Comparison of ENCODE assay signal across 21 cellular contexts in the genomic region with DNA sequence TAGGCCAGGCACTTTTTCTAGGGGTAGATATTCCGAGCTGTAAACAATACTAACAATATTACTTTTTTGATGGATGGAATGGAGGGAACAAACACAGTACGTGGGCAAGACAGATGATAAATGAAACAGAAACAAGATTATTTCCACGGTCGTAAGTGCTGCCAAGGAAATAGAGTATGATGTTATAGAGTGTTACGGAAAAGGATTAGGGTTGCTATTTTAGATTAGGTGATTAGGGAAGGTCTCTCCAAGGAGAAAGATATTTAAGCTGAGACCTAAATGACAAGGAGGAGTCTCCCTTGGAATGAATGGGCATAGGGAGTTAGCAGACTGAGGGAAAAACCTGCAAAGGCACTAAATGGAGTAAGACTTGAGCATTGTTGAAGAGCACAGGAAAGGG. TPM values are rescaled to one million over a fixed set of nuclear protein-coding genes. Genes with fewer than 3 reads are reported as not detected.
DNase-seq lines count a peak whose midpoint lies in the region; ATAC-seq and TF ChIP-seq lines count a peak whose summit lies in the region.
"Had no signal": no experiment of that assay in that cellular context is flagged by ENCODE, and none has a peak within 500 bp of the region (broad histone marks: within the 10 kb centered on the region; RNA-seq: fewer than 3 reads in every experiment).

No MANE protein-coding gene starts in this region.

- peak overlapping the region; percentile 62 for H3K27ac Mint-ChIP-seq in activated CD8-positive, alpha-beta T cell treated with anti-CD3 and anti-CD28 coated beads for 36 hours
- H3K27ac Mint-ChIP-seq in activated CD8-positive, alpha-beta T cell treated with anti-CD3 and anti-CD28 coated beads, Interleukin-2, amount 10 ng/mL, durations not matched to agents 7 days and 5 days = no peak overlapping the region
- peak overlapping the region in 4 of 7 donors; percentile 12 to 83 (median 76) for H3K27ac Mint-ChIP-seq in CD4-positive, alpha-beta memory T cell
- H3K27ac Mint-ChIP-seq in T-cell (peak overlapping the region; percentile 4 to 57), endodermal cell (peak overlapping the region; percentile 35)
- H3K27ac Mint-ChIP-seq: H9 had no signal

- POLR2A ChIA-PET in activated CD8-positive, alpha-beta T cell treated with anti-CD3 and anti-CD28 coated beads for 36 hours (lab: Charles Lee) = no interaction called here
- POLR2A ChIA-PET in activated CD8-positive, alpha-beta T cell treated with anti-CD3 and anti-CD28 coated beads, Interleukin-2, amount 10 ng/mL, durations not matched to agents 7 days and 5 days (lab: Charles Lee) = interaction anchor here (0.6 kb wide), 1 partner anchor 1923 kb away, joined by 3 read pairs; no protein-coding TSS in a partner anchor
- POLR2A ChIA-PET in CD4-positive, alpha-beta memory T cell (lab: Charles Lee; ENCODE audit: partially characterized antibody) = no interaction called here
- POLR2A ChIA-PET in T-cell (lab: Charles Lee) = interaction anchor here in 1 of 2 donors (0.6 kb wide), 1 partner anchor 86 kb away, joined by 4 read pairs; no protein-coding TSS in a partner anchor

- peaks cover 40% of the 10 kb centered on the region for H3K4me1 ChIP-seq in CD4-positive, alpha-beta memory T cell (ENCODE audit: insufficient read depth, low read length)
- no peaks in the 10 kb centered on the region for H3K4me1 ChIP-seq in endodermal cell (ENCODE audit: control insufficient read depth, insufficient read depth, low read length)
- H3K4me1 ChIP-seq: A549 had no signal

- no peak overlapping the region for H3K27ac ChIP-seq in CD4-positive, alpha-beta memory T cell (ENCODE audit: low read depth, low read length)
- no peak overlapping the region for H3K27ac ChIP-seq in endodermal cell (ENCODE audit: low read depth, low read length)
- H3K27ac ChIP-seq: A549, C4-2B had no signal

- no peaks in the 10 kb centered on the region for H3K27me3 ChIP-seq in CD4-positive, alpha-beta memory T cell (ENCODE audit: insufficient read depth, low read length)
- H3K27me3 ChIP-seq in endodermal cell (ENCODE audit: control insufficient read depth, insufficient read depth, low read length, poor library complexity, severe bottlenecking) = no peaks in the 10 kb centered on the region

- 85 to 88% methylated on average over 4 to 5 of the region's 5 CpGs for WGBS in endodermal cell (ENCODE audit: insufficient coverage in 1 of 2, insufficient read length in 1 of 2), 2 experiments

- no peak for ATAC-seq in activated CD8-positive, alpha-beta T cell treated with anti-CD3 and anti-CD28 coated beads for 36 hours
- no peak for ATAC-seq in activated CD8-positive, alpha-beta T cell treated with anti-CD3 and anti-CD28 coated beads, Interleukin-2, amount 10 ng/mL, durations not matched to agents 7 days and 5 days
- ATAC-seq in T-cell (replicated peaks in 1 of 4) (no peak), HG03571 (IDR thresholded peaks at IDR 0.05; ENCODE audit: unreplicated experiment) (no peak), GM21717 (IDR thresholded peaks at IDR 0.05; ENCODE audit: unreplicated experiment) (no peak)
- ATAC-seq: A549, Panc1 had no signal

- no peak overlapping the region for H3K4me3 ChIP-seq in CD4-positive, alpha-beta memory T cell (ENCODE audit: low read length in 2 of 2)
- H3K4me3 ChIP-seq in endodermal cell (ENCODE audit: low read length) = no peak overlapping the region
- H3K4me3 ChIP-seq: A549 had no signal

- DNase-seq in activated CD8-positive, alpha-beta T cell treated with anti-CD3 and anti-CD28 coated beads for 36 hours = no peak
- no peak for DNase-seq in activated CD8-positive, alpha-beta T cell treated with anti-CD3 and anti-CD28 coated beads, Interleukin-2, amount 10 ng/mL, durations not matched to agents 7 days and 5 days
- no peak for DNase-seq in CD4-positive, alpha-beta memory T cell
- no peak for DNase-seq in T-cell
- no peak for DNase-seq in endodermal cell
- DNase-seq in HuH-7.5 (ENCODE audit: low spot score) = no peak
- DNase-seq: Calu3, DMS53, H9, IMR-90, Karpas-422, MM.1S, NCI-H1092 treated with DMSO at 0.1 percent for 48 hours, NCI-H1694, NCI-H510A treated with DMSO at 0.1 percent for 48 hours had no signal

- peaks cover 55% of the 10 kb centered on the region for H3K36me3 Mint-ChIP-seq in activated CD8-positive, alpha-beta T cell treated with anti-CD3 and anti-CD28 coated beads for 36 hours (ENCODE audit: low read depth)
- peaks cover 64% of the 10 kb centered on the region for H3K36me3 Mint-ChIP-seq in activated CD8-positive, alpha-beta T cell treated with anti-CD3 and anti-CD28 coated beads, Interleukin-2, amount 10 ng/mL, durations not matched to agents 7 days and 5 days (ENCODE audit: low read depth)
- H3K36me3 Mint-ChIP-seq in CD4-positive, alpha-beta memory T cell = peaks cover 37 to 62% of the 10 kb centered on the region in 2 donors
- H3K36me3 Mint-ChIP-seq in T-cell = peaks cover 29% of the 10 kb centered on the region
- H3K36me3 Mint-ChIP-seq in endodermal cell (ENCODE audit: low read depth) = peaks cover 36% of the 10 kb centered on the region

- no peaks in the 10 kb centered on the region for H3K27me3 Mint-ChIP-seq in activated CD8-positive, alpha-beta T cell treated with anti-CD3 and anti-CD28 coated beads for 36 hours
- no peaks in the 10 kb centered on the region for H3K27me3 Mint-ChIP-seq in activated CD8-positive, alpha-beta T cell treated with anti-CD3 and anti-CD28 coated beads, Interleukin-2, amount 10 ng/mL, durations not matched to agents 7 days and 5 days (ENCODE audit: low read depth)
- H3K27me3 Mint-ChIP-seq in CD4-positive, alpha-beta memory T cell = no peaks in the 10 kb centered on the region
- H3K27me3 Mint-ChIP-seq in T-cell (no peaks in the 10 kb centered on the region), endodermal cell (ENCODE audit: insufficient read depth) (no peaks in the 10 kb centered on the region)

- no peaks in the 10 kb centered on the region for H3K9me3 Mint-ChIP-seq in activated CD8-positive, alpha-beta T cell treated with anti-CD3 and anti-CD28 coated beads for 36 hours
- H3K9me3 Mint-ChIP-seq in activated CD8-positive, alpha-beta T cell treated with anti-CD3 and anti-CD28 coated beads, Interleukin-2, amount 10 ng/mL, durations not matched to agents 7 days and 5 days (ENCODE audit: insufficient read depth) = no peaks in the 10 kb centered on the region
- no peaks in the 10 kb centered on the region for H3K9me3 Mint-ChIP-seq in CD4-positive, alpha-beta memory T cell
- no peaks in the 10 kb centered on the region for H3K9me3 Mint-ChIP-seq in T-cell
- no peaks in the 10 kb centered on the region for H3K9me3 Mint-ChIP-seq in endodermal cell
- H3K9me3 Mint-ChIP-seq: H9 had no signal

- no peak overlapping the region for H3K9ac ChIP-seq in endodermal cell (ENCODE audit: extremely low read depth, low read length, poor library complexity, severe bottlenecking)

- H3K36me3 ChIP-seq in CD4-positive, alpha-beta memory T cell (ENCODE audit: insufficient read depth, low read length) = peaks cover 43% of the 10 kb centered on the region
- peaks cover 34% of the 10 kb centered on the region for H3K36me3 ChIP-seq in endodermal cell (ENCODE audit: control insufficient read depth, insufficient read depth, low read length)

- no peak for TF ChIP-seq CTCF in activated CD8-positive, alpha-beta T cell treated with anti-CD3 and anti-CD28 coated beads for 36 hours (IDR thresholded peaks at IDR 0.05)
- TF ChIP-seq CTCF in endodermal cell (conservative IDR thresholded peaks at IDR 0.05) = no peak

- peaks cover 55% of the 10 kb centered on the region for H3K4me1 Mint-ChIP-seq in activated CD8-positive, alpha-beta T cell treated with anti-CD3 and anti-CD28 coated beads for 36 hours (ENCODE audit: low read depth)
- peaks cover 28% of the 10 kb centered on the region for H3K4me1 Mint-ChIP-seq in activated CD8-positive, alpha-beta T cell treated with anti-CD3 and anti-CD28 coated beads, Interleukin-2, amount 10 ng/mL, durations not matched to agents 7 days and 5 days (ENCODE audit: low read depth)
- H3K4me1 Mint-ChIP-seq in CD4-positive, alpha-beta memory T cell = peaks cover 40 to 58% (median 52%) of the 10 kb centered on the region in 4 donors
- H3K4me1 Mint-ChIP-seq in T-cell = peaks cover 61 to 68% (median 68%) of the 10 kb centered on the region in 3 donors
- H3K4me1 Mint-ChIP-seq in endodermal cell = no peaks in the 10 kb centered on the region

- H3K4me3 Mint-ChIP-seq in activated CD8-positive, alpha-beta T cell treated with anti-CD3 and anti-CD28 coated beads for 36 hours = no peak overlapping the region
- no peak overlapping the region for H3K4me3 Mint-ChIP-seq in activated CD8-positive, alpha-beta T cell treated with anti-CD3 and anti-CD28 coated beads, Interleukin-2, amount 10 ng/mL, durations not matched to agents 7 days and 5 days
- peak overlapping the region in 1 of 8 donors; percentile 63 for H3K4me3 Mint-ChIP-seq in CD4-positive, alpha-beta memory T cell
- H3K4me3 Mint-ChIP-seq in T-cell (no peak overlapping the region), endodermal cell (no peak overlapping the region)
- H3K4me3 Mint-ChIP-seq: H9 had no signal

- no peaks in the 10 kb centered on the region for H3K9me3 ChIP-seq in CD4-positive, alpha-beta memory T cell (ENCODE audit: control insufficient read depth in 1 of 2, low read length in 2 of 2)
- no peaks in the 10 kb centered on the region for H3K9me3 ChIP-seq in endodermal cell (ENCODE audit: control insufficient read depth, low read length)
- H3K9me3 ChIP-seq: A549 had no signal

- CTCF ChIA-PET in activated CD8-positive, alpha-beta T cell treated with anti-CD3 and anti-CD28 coated beads for 36 hours (lab: Charles Lee) = no interaction called here
- CTCF ChIA-PET in activated CD8-positive, alpha-beta T cell treated with anti-CD3 and anti-CD28 coated beads, Interleukin-2, amount 10 ng/mL, durations not matched to agents 7 days and 5 days (lab: Charles Lee) = interaction anchor here (0.6 to 1.3 kb wide), 2 partner anchors 21 to 59 kb away, joined by 3 read pairs; no protein-coding TSS in a partner anchor
- CTCF ChIA-PET in CD4-positive, alpha-beta memory T cell (lab: Charles Lee; ENCODE audit: partially characterized antibody) = no interaction called here
- CTCF ChIA-PET in T-cell (lab: Charles Lee) = interaction anchor here in 1 of 2 donors (0.6 kb wide), 1 partner anchor 38 kb away, joined by 5 read pairs; no protein-coding TSS in a partner anchor

- intact Hi-C loops in activated CD8-positive, alpha-beta T cell treated with anti-CD3 and anti-CD28 coated beads for 36 hours (cut with micrococcal nuclease) = no loop called here
- intact Hi-C loops in CD4-positive, alpha-beta memory T cell (cut with micrococcal nuclease) = no loop called here

RNA-seq across cellular contexts. Expression of a gene that starts 8.3 kb away (rescaled TPM):
- 10 to 100 TPM; 13.0 to 13.6 TPM for total RNA-seq in activated CD8-positive, alpha-beta T cell treated with anti-CD3 and anti-CD28 coated beads for 36 hours
- 10 to 100 TPM; 10.3 to 10.4 TPM for total RNA-seq in activated CD8-positive, alpha-beta T cell treated with anti-CD3 and anti-CD28 coated beads, Interleukin-2, amount 10 ng/mL, durations not matched to agents 7 days and 5 days
- 10 to 100 TPM; 45.5 to 46.7 TPM for total RNA-seq in CD4-positive, alpha-beta memory T cell
- polyA plus RNA-seq in CD4-positive, alpha-beta memory T cell = 10 to 100 TPM; 50.0 to 55.0 TPM
- total RNA-seq in T-cell (10 to 100 TPM; 22.0 to 46.5 (median 31.7) TPM), endodermal cell (1 to 10 TPM; 6.8 to 8.9 TPM)
- 15.5 TPM for polyA plus RNA-seq in endodermal cell (2013, experiment 1 of 2)
- 11.5 TPM for polyA plus RNA-seq in endodermal cell (2013, experiment 2 of 2)

RNA-seq across cellular contexts. Expression of a gene that starts 8.4 kb away (rescaled TPM):
- 10 to 100 TPM; 45.3 to 45.4 TPM for total RNA-seq in activated CD8-positive, alpha-beta T cell treated with anti-CD3 and anti-CD28 coated beads for 36 hours
- total RNA-seq in activated CD8-positive, alpha-beta T cell treated with anti-CD3 and anti-CD28 coated beads, Interleukin-2, amount 10 ng/mL, durations not matched to agents 7 days and 5 days = 10 to 100 TPM; 25.8 to 28.0 TPM
- total RNA-seq in CD4-positive, alpha-beta memory T cell = 10 to 100 TPM; 26.0 to 26.1 TPM
- 10 to 100 TPM; 12.9 to 20.2 TPM for polyA plus RNA-seq in CD4-positive, alpha-beta memory T cell
- 10 to 100 TPM; 15.7 to 33.3 (median 28.8) TPM for total RNA-seq in T-cell
- total RNA-seq in endodermal cell = 10 to 100 TPM; 43.3 to 43.9 TPM
- 27.9 TPM for polyA plus RNA-seq in endodermal cell (2013, experiment 1 of 2)
- 25.1 TPM for polyA plus RNA-seq in endodermal cell (2013, experiment 2 of 2)

RNA-seq across cellular contexts. Expression of a gene that starts 24.1 kb away (rescaled TPM):
- 1 to 10 TPM in 1 of 2 experiments, under 1 TPM in 1; 0.63 to 1.4 TPM for total RNA-seq in activated CD8-positive, alpha-beta T cell treated with anti-CD3 and anti-CD28 coated beads for 36 hours
- total RNA-seq in activated CD8-positive, alpha-beta T cell treated with anti-CD3 and anti-CD28 coated beads, Interleukin-2, amount 10 ng/mL, durations not matched to agents 7 days and 5 days = 1 to 10 TPM in 1 of 2 experiments, under 1 TPM in 1; 0.16 to 1.1 TPM
- total RNA-seq in CD4-positive, alpha-beta memory T cell = 1 to 10 TPM; 1.8 to 3.0 TPM
- polyA plus RNA-seq in CD4-positive, alpha-beta memory T cell = 1 to 10 TPM; 2.8 to 3.5 TPM
- total RNA-seq in T-cell (1 to 10 TPM; 1.8 to 4.7 (median 3.5) TPM), endodermal cell (10 to 100 TPM in 1 of 2 donors, 1 to 10 TPM in 1; 1.4 to 10.9 TPM)
- 1.7 TPM for polyA plus RNA-seq in endodermal cell (2013, experiment 1 of 2)
- polyA plus RNA-seq in endodermal cell (2013, experiment 2 of 2) = 0.41 TPM
- total RNA-seq: Calu3, HT-29 had no signal

RNA-seq across cellular contexts. Expression of a gene that starts 48.6 kb away (rescaled TPM):
- 1 to 10 TPM; 1.8 to 4.1 TPM for total RNA-seq in activated CD8-positive, alpha-beta T cell treated with anti-CD3 and anti-CD28 coated beads for 36 hours
- total RNA-seq in activated CD8-positive, alpha-beta T cell treated with anti-CD3 and anti-CD28 coated beads, Interleukin-2, amount 10 ng/mL, durations not matched to agents 7 days and 5 days = 1 to 10 TPM; 2.3 to 3.2 TPM
- total RNA-seq in CD4-positive, alpha-beta memory T cell = 10 to 100 TPM in 1 of 2 experiments, 1 to 10 TPM in 1; 8.6 to 11.5 TPM
- under 1 TPM in 1 of 2 donors, not detected in 1; 0.47 TPM for polyA plus RNA-seq in CD4-positive, alpha-beta memory T cell
- total RNA-seq in T-cell (10 to 100 TPM in 3 of 5 donors, 1 to 10 TPM in 2; 6.6 to 12.1 (median 11.1) TPM), endodermal cell (1 to 10 TPM; 1.7 to 2.0 TPM)
- polyA plus RNA-seq in endodermal cell (2013, experiment 1 of 2) = 0.82 TPM
- 1.1 TPM for polyA plus RNA-seq in endodermal cell (2013, experiment 2 of 2)
